In genomic region chr13:41015920-41016319, GRCh38 we compare ENCODE assay signal across 11 cellular contexts. TPM values are rescaled to one million over a fixed set of nuclear protein-coding genes. Genes with fewer than 3 reads are reported as not detected.
DNase-seq lines count a peak whose midpoint lies in the region; ATAC-seq, FAIRE-seq and TF ChIP-seq lines count a peak whose summit lies in the region.
"Had no signal": no experiment of that assay in that cellular context is flagged by ENCODE, and none has a peak within 500 bp of the region (broad histone marks: within the 10 kb centered on the region; RNA-seq: fewer than 3 reads in every experiment).

No MANE protein-coding gene starts in this region.

- H3K27ac Mint-ChIP-seq in T-helper 17 cell: peak overlapping the region; percentile 97

- peak overlapping the region; percentile 85; the same call in 1 of the 3 replicates for H3K4me2 ChIP-seq in A549

- CTCF ChIA-PET in A549 (lab: Yijun Ruan, JAX): no interaction called here

- POLR2A ChIA-PET in A549 (lab: Yijun Ruan, JAX): no interaction called here

- H3K9me3 ChIP-seq in A549 (no peaks in the 10 kb centered on the region), T-helper 17 cell (ENCODE audit: control insufficient read depth, low read length, poor library complexity, severe bottlenecking) (no peaks in the 10 kb centered on the region), iPS-20b (ENCODE audit: insufficient read depth, low read depth, low read length) (no peaks in the 10 kb centered on the region)
- H3K9me3 ChIP-seq: sigmoid colon had no signal

- no peak for TF ChIP-seq RAD21 in A549 (conservative IDR thresholded peaks at IDR 0.05 in 1 of 2, IDR thresholded peaks at IDR 0.05 in 1 of 2)

- intact Hi-C loops in posterior vena cava (cut with DNase I): no loop called here

- TF ChIP-seq CTCF in A549 (IDR thresholded peaks at IDR 0.05): no peak
- no peak for TF ChIP-seq CTCF in GM06990 (IDR thresholded peaks at IDR 0.05; ENCODE audit: insufficient read depth, low read length, poor library complexity, severe bottlenecking)

- H3K27ac ChIP-seq in A549: no peak overlapping the region
- no peak overlapping the region for H3K27ac ChIP-seq in iPS-20b (ENCODE audit: low read length)
- H3K27ac ChIP-seq: sigmoid colon had no signal

- no peak for FAIRE-seq in A549 (lab: Jason Lieb, UNC)

- H3K4me1 ChIP-seq in A549 (peaks cover 31% of the 10 kb centered on the region; the same call in 2 of the 3 replicates), iPS-20b (ENCODE audit: insufficient read depth, low read length) (peaks cover 44% of the 10 kb centered on the region)

- H3K36me3 Mint-ChIP-seq in T-helper 17 cell (ENCODE audit: low read depth): no peaks in the 10 kb centered on the region

- no peak for TF ChIP-seq POLR2A in A549 (IDR thresholded peaks at IDR 0.05; ENCODE audit: low read length)

- H3K36me3 ChIP-seq in GM06990 (ENCODE audit: control insufficient read depth, insufficient read depth, low read length): no peaks in the 10 kb centered on the region
- H3K36me3 ChIP-seq in iPS-20b (ENCODE audit: insufficient read depth, low read depth, low read length): no peaks in the 10 kb centered on the region
- H3K36me3 ChIP-seq: sigmoid colon had no signal

- H3K9ac ChIP-seq in iPS-20b (ENCODE audit: low read depth, low read length): 0 out of 2 replicates have a peak overlapping the region, but pooled peaks have one; percentile 18

- no peak overlapping the region for H3K4me3 ChIP-seq in A549
- peak overlapping the region; percentile 68 for H3K4me3 ChIP-seq in GM06990 (replicated peaks; ENCODE audit: low read depth, low read length)
- 0 out of 2 replicates have a peak overlapping the region, but pooled peaks have one; percentile 5 for H3K4me3 ChIP-seq in iPS-20b (ENCODE audit: low read length)
- H3K4me3 ChIP-seq: sigmoid colon had no signal

- H3K27me3 Mint-ChIP-seq in T-helper 17 cell: no peaks in the 10 kb centered on the region

- no peak for TF ChIP-seq EP300 in A549 (IDR thresholded peaks at IDR 0.05)

- 91% methylated on average over 6 of the region's 6 CpGs for WGBS in A549 (ENCODE audit: missing lambda C conversion rate)

- DNase-seq in A549 (ENCODE audit: low read depth in 1 of 2, low spot score in 1 of 2) (no peak), GM06990 (ENCODE audit: extremely low read depth, insufficient read length) (no peak), T-helper 17 cell (no peak), NK-92 (lab: John Stamatoyannopoulos, UW; ENCODE audit: unreplicated experiment) (no peak), posterior vena cava (ENCODE audit: low spot score) (no peak), NOMO-1 treated with DMSO at 0.1 percent for 48 hours (lab: John Stamatoyannopoulos, UW; ENCODE audit: unreplicated experiment) (no peak)
- DNase-seq: H7, NCI-H1930, sigmoid colon had no signal

- peaks cover 35% of the 10 kb centered on the region for H3K4me1 Mint-ChIP-seq in T-helper 17 cell

- ATAC-seq in A549: no peak
- ATAC-seq in T-helper 17 cell: no peak
- ATAC-seq in HG03097 (IDR thresholded peaks at IDR 0.05; ENCODE audit: low FRiP score, unreplicated experiment): no peak

- peak overlapping the region; percentile 89 for H3K4me3 Mint-ChIP-seq in T-helper 17 cell

- H3K27me3 ChIP-seq in GM06990 (replicated peaks; ENCODE audit: control insufficient read depth, insufficient read depth, low read length) (no peaks in the 10 kb centered on the region), iPS-20b (ENCODE audit: insufficient read depth, low read length) (no peaks in the 10 kb centered on the region)
- H3K27me3 ChIP-seq: sigmoid colon had no signal

TF ChIP-seq in A549, 52 proteins besides CTCF, POLR2A, EP300 and RAD21:
- TF ChIP-seq RARB (CRISPR knock-in tag; IDR thresholded peaks at IDR 0.05) (no peak), ZC3H11A (IDR thresholded peaks at IDR 0.05) (no peak), HOXB13 (CRISPR knock-in tag; IDR thresholded peaks at IDR 0.05; ENCODE audit: low read depth) (no peak), REST (IDR thresholded peaks at IDR 0.05) (no peak)

RNA-seq across cellular contexts. Expression of gene ELF1, which starts 3.2 kb away (rescaled TPM):
- polyA plus RNA-seq in A549 (2011; rRNA removed): 40.5 and 45.0 TPM in 2 replicates
- polyA plus RNA-seq in A549 (2012; cell fraction: cytosol; rRNA removed): 7.7 and 10.1 TPM in 2 replicates
- polyA plus RNA-seq in A549 (2012; cell fraction: nucleus; rRNA removed): 7.4 and 7.7 TPM in 2 replicates
- polyA plus RNA-seq in A549 (2017; fragmentation: RNase III; extraction: RNeasy Plus Mini Kit Qiagen cat#74134 plus additional on column Dnase treatment): 21.4 to 27.1 TPM (median 24.9 TPM) in 3 replicates
- 26.2 and 30.5 TPM in 2 replicates for polyA minus RNA-seq in A549 (2011; rRNA and poly(A)+ RNA removed)
- 100 to 1,000 TPM; 197 to 232 TPM for total RNA-seq in T-helper 17 cell
- total RNA-seq in posterior vena cava: 10 to 100 TPM; 56.2 to 56.3 TPM

RNA-seq across cellular contexts. Expression of gene WBP4, which starts 45.4 kb away (rescaled TPM):
- 7.5 and 13.9 TPM in 2 replicates for polyA plus RNA-seq in A549 (2011; rRNA removed)
- 2.6 and 3.5 TPM in 2 replicates for polyA plus RNA-seq in A549 (2012; cell fraction: cytosol; rRNA removed)
- 0.91 and 1.4 TPM in 2 replicates for polyA plus RNA-seq in A549 (2012; cell fraction: nucleus; rRNA removed)
- 9.0 to 9.8 TPM (median 9.3 TPM) in 3 replicates for polyA plus RNA-seq in A549 (2017; fragmentation: RNase III; extraction: RNeasy Plus Mini Kit Qiagen cat#74134 plus additional on column Dnase treatment)
- polyA minus RNA-seq in A549 (2011; rRNA and poly(A)+ RNA removed): 1.2 TPM in 2 replicates
- 1 to 10 TPM; 4.4 to 5.3 TPM for total RNA-seq in T-helper 17 cell
- total RNA-seq in posterior vena cava: 10 to 100 TPM; 12.6 to 12.9 TPM
